Comparison of ENCODE assay signal across 11 cellular contexts in genomic region chr1:176177764-176178163, GRCh38. TPM values are rescaled to one million over a fixed set of nuclear protein-coding genes. Genes with fewer than 3 reads are reported as not detected.
A peak's percentile ranks its signal among the peaks of the same experiment; 100 is the strongest.
DNase-seq lines count a peak whose midpoint lies in the region; ATAC-seq and TF ChIP-seq lines count a peak whose summit lies in the region.
"Had no signal": no experiment of that assay in that cellular context is flagged by ENCODE, and none has a peak within 500 bp of the region (broad histone marks: within the 10 kb centered on the region; RNA-seq: fewer than 3 reads in every experiment).

No MANE protein-coding gene starts in this region.

- CTCF ChIA-PET in Caco-2 (lab: Charles Lee) (no interaction called here), WTC11 (lab: Charles Lee) (no interaction called here)

- H3K27me3 Mint-ChIP-seq in Caco-2 (ENCODE audit: insufficient read depth, unreplicated experiment) (no peaks in the 10 kb centered on the region), WTC11 (ENCODE audit: low read depth) (no peaks in the 10 kb centered on the region)

- peak; percentile 95 for ATAC-seq in GM19351 (IDR thresholded peaks at IDR 0.05; ENCODE audit: unreplicated experiment)
- ATAC-seq in HG02981 (IDR thresholded peaks at IDR 0.05; ENCODE audit: unreplicated experiment), result peak; percentile 76
- ATAC-seq in WTC11, result no peak

- TF ChIP-seq CTCF in Caco-2 (IDR thresholded peaks at IDR 0.05; ENCODE audit: insufficient read depth in 1 of 2, low read depth in 1 of 2, low read length in 1 of 2, severe bottlenecking in 1 of 2, unreplicated experiment in 1 of 2) (no peak), WTC11 (IDR thresholded peaks at IDR 0.05) (no peak), foreskin fibroblast (IDR thresholded peaks at IDR 0.05; ENCODE audit: low read depth, low read length) (no peak)

- intact Hi-C loops in Caco-2 (cut with micrococcal nuclease; ENCODE audit: unreplicated experiment), result loop anchor here (1.0 kb wide), 1 partner anchor 27 kb away; no protein-coding TSS in a partner anchor

- peaks cover 30% of the 10 kb centered on the region for H3K36me3 Mint-ChIP-seq in Caco-2 (ENCODE audit: insufficient read depth, unreplicated experiment)
- peaks cover 19% of the 10 kb centered on the region for H3K36me3 Mint-ChIP-seq in WTC11

- no peaks in the 10 kb centered on the region for H3K27me3 ChIP-seq in Caco-2 (replicated peaks; ENCODE audit: control insufficient read depth, insufficient read depth, low read length)

- H3K27ac ChIP-seq in substantia nigra (ENCODE audit: low read depth, low read length, poor library complexity, severe bottlenecking), result no peak overlapping the region
- H3K27ac ChIP-seq: C4-2B had no signal

- no peaks in the 10 kb centered on the region for H3K9me3 ChIP-seq in Caco-2

- H3K4me3 ChIP-seq in Caco-2 (ENCODE audit: low read depth, low read length) (no peak overlapping the region), foreskin fibroblast (ENCODE audit: low read depth in 1 of 2, low read length in 2 of 2) (no peak overlapping the region)

- H3K36me3 ChIP-seq in Caco-2 (ENCODE audit: control insufficient read depth, insufficient read depth, low read length), result no peaks in the 10 kb centered on the region

- H3K9me3 Mint-ChIP-seq in Caco-2 (ENCODE audit: unreplicated experiment) (no peaks in the 10 kb centered on the region), WTC11 (no peaks in the 10 kb centered on the region)

- no TSS peak for BruUV-seq in Caco-2 (replicated peaks; lab: Mats Ljungman, UMichigan)

- POLR2A ChIA-PET in Caco-2 (lab: Charles Lee), result no interaction called here
- POLR2A ChIA-PET in WTC11 (lab: Charles Lee), result no interaction called here

- H3K4me3 Mint-ChIP-seq in Caco-2 (ENCODE audit: unreplicated experiment), result no peak overlapping the region
- H3K4me3 Mint-ChIP-seq in WTC11, result no peak overlapping the region

- H3K27ac Mint-ChIP-seq in Caco-2 (ENCODE audit: unreplicated experiment) (peak overlapping the region; percentile 76), WTC11 (0 out of 2 replicates have a peak overlapping the region, but pooled peaks have one; percentile 23)

- H3K4me1 Mint-ChIP-seq in Caco-2 (ENCODE audit: low read depth, unreplicated experiment) (peaks cover 13% of the 10 kb centered on the region), WTC11 (peaks cover 3% of the 10 kb centered on the region; the same call in 1 of the 2 replicates)

- DNase-seq in Caco-2 (no peak), WTC11 (ENCODE audit: low spot score) (no peak), foreskin fibroblast (no peak), NCI-H446 treated with DMSO at 0.1 percent for 48 hours (lab: John Stamatoyannopoulos, UW) (no peak), substantia nigra (lab: John Stamatoyannopoulos, UW) (no peak), NCI-H2107 (lab: John Stamatoyannopoulos, UW) (no peak)
- DNase-seq: caudate nucleus, NCI-H345 had no signal

- H3K4me1 ChIP-seq in Caco-2, result peaks cover 5% of the 10 kb centered on the region

TF ChIP-seq in WTC11, 78 proteins besides CTCF, POLR2A, EP300 and RAD21:
- TF ChIP-seq TEAD4 (CRISPR knock-in tag; IDR thresholded peaks at IDR 0.05) (no peak), ZNF512 (CRISPR knock-in tag; IDR thresholded peaks at IDR 0.05; ENCODE audit: borderline replicate concordance) (no peak), ZNF121 (CRISPR knock-in tag; IDR thresholded peaks at IDR 0.05) (no peak), ETV6 (CRISPR knock-in tag; IDR thresholded peaks at IDR 0.05) (no peak), ZNF219 (CRISPR knock-in tag; IDR thresholded peaks at IDR 0.05; ENCODE audit: borderline replicate concordance) (no peak), EMX1 (CRISPR knock-in tag; IDR thresholded peaks at IDR 0.05) (no peak), NR3C1 (CRISPR knock-in tag; conservative IDR thresholded peaks at IDR 0.05; ENCODE audit: low read depth) (no peak), ZBTB43 (CRISPR knock-in tag; IDR thresholded peaks at IDR 0.05) (no peak), NFYB (CRISPR knock-in tag; conservative IDR thresholded peaks at IDR 0.05; ENCODE audit: low read depth) (no peak)

RNA-seq across cellular contexts. Expression of gene COP1, which starts 29.3 kb away (rescaled TPM):
- total RNA-seq in Caco-2 (2022) (45.9 and 46.9 TPM in 2 replicates), WTC11 (2021) (36.0 to 44.1 TPM (median 40.4 TPM) in 3 replicates)
